In genomic region chr18:11074879-11075278, GRCh38 we compare ENCODE assay signal across 16 cellular contexts.
A peak's percentile ranks its signal among the peaks of the same experiment; 100 is the strongest.
DNase-seq lines count a peak whose midpoint lies in the region; ATAC-seq and TF ChIP-seq lines count a peak whose summit lies in the region.
"Had no signal": no experiment of that assay in that cellular context is flagged by ENCODE, and none has a peak within 500 bp of the region (broad histone marks: within the 10 kb centered on the region; RNA-seq: fewer than 3 reads in every experiment).

No MANE protein-coding gene starts in this region.

- H3K27ac ChIP-seq in breast epithelium, result no peak overlapping the region
- H3K27ac ChIP-seq: A549, C4-2B had no signal

- intact Hi-C loops in breast epithelium (cut with DNase I; ENCODE audit: low total_unique reads), result no loop called here

- DNase-seq in NCI-H510A treated with DMSO at 0.1 percent for 48 hours (lab: John Stamatoyannopoulos, UW), result peak; percentile 26
- no peak for DNase-seq in NCI-H510A (lab: John Stamatoyannopoulos, UW)
- peak; percentile 98 for DNase-seq in NCI-H1105 treated with DMSO at 0.1 percent for 48 hours (lab: John Stamatoyannopoulos, UW)
- peak; percentile 59 for DNase-seq in NCI-H2227 (lab: John Stamatoyannopoulos, UW; ENCODE audit: unreplicated experiment)
- DNase-seq in left kidney (ENCODE audit: low read depth, low spot score), result peak; percentile 40
- DNase-seq in breast epithelium (ENCODE audit: low spot score in 2 of 2), result no peak
- no peak for DNase-seq in NK-92 (lab: John Stamatoyannopoulos, UW; ENCODE audit: unreplicated experiment)
- DNase-seq: GDM1, GOT3, NCI-H524 treated with DMSO at 0.1 percent for 48 hours, Right ventricle myocardium superior had no signal

- no peak for TF ChIP-seq POLR2A in breast epithelium (IDR thresholded peaks at IDR 0.05)

- TF ChIP-seq CTCF in breast epithelium (IDR thresholded peaks at IDR 0.05), result no peak

- ATAC-seq in HG03354 (IDR thresholded peaks at IDR 0.05; ENCODE audit: poor library complexity, severe bottlenecking, unreplicated experiment), result no peak
- ATAC-seq: A549, Panc1, SK-N-SH treated with all-trans-retinoic acid at 6 μM for 48 hours had no signal

- H3K4me3 ChIP-seq in breast epithelium, result no peak overlapping the region
- H3K4me3 ChIP-seq: A549 had no signal

- no peaks in the 10 kb centered on the region for H3K4me1 ChIP-seq in breast epithelium
- H3K4me1 ChIP-seq: A549 had no signal

- no peaks in the 10 kb centered on the region for H3K9me3 ChIP-seq in breast epithelium
- H3K9me3 ChIP-seq: A549 had no signal

- H3K27me3 ChIP-seq in breast epithelium, result no peaks in the 10 kb centered on the region

- H3K36me3 ChIP-seq in breast epithelium, result no peaks in the 10 kb centered on the region

Comparison
In these comparisons a context has a peak if more than half of its experiments do, and no peak if none do; other contexts are left out.
1. DNase-seq: peak in NCI-H510A treated with DMSO at 0.1 percent for 48 hours (single experiment), NCI-H1105 treated with DMSO at 0.1 percent for 48 hours (single experiment), NCI-H2227 (single experiment) and left kidney (single experiment); none in NCI-H510A (single experiment), breast epithelium (0 of 2) and NK-92 (single experiment).